11 cellular contexts compared by ENCODE assay signal in genomic region chr6:12348530-12349511, GRCh38. TPM values are rescaled to one million over a fixed set of nuclear protein-coding genes. Genes with fewer than 3 reads are reported as not detected.
DNase-seq lines count a peak whose midpoint lies in the region; ATAC-seq and TF ChIP-seq lines count a peak whose summit lies in the region.
"Had no signal": no experiment of that assay in that cellular context is flagged by ENCODE, and none has a peak within 500 bp of the region (broad histone marks: within the 10 kb centered on the region; RNA-seq: fewer than 3 reads in every experiment).

No MANE protein-coding gene starts in this region.

- H3K4me3 Mint-ChIP-seq in activated CD8-positive, alpha-beta memory T cell treated with anti-CD3 and anti-CD28 coated beads, Interleukin-2, amount 10 ng/mL, durations not matched to agents 7 days and 5 days, result no peak overlapping the region
- H3K4me3 Mint-ChIP-seq: activated CD8-positive, alpha-beta T cell treated with anti-CD3 and anti-CD28 coated beads for 36 hours had no signal

- H3K27ac Mint-ChIP-seq in activated CD8-positive, alpha-beta memory T cell treated with anti-CD3 and anti-CD28 coated beads, Interleukin-2, amount 10 ng/mL, durations not matched to agents 7 days and 5 days, result no peak overlapping the region
- H3K27ac Mint-ChIP-seq: activated CD8-positive, alpha-beta T cell treated with anti-CD3 and anti-CD28 coated beads for 36 hours had no signal

- CTCF ChIA-PET in activated CD8-positive, alpha-beta memory T cell treated with anti-CD3 and anti-CD28 coated beads, Interleukin-2, amount 10 ng/mL, durations not matched to agents 7 days and 5 days (lab: Charles Lee), result no interaction called here

- WGBS in psoas muscle, 3 donors, result 68 to 79% (median 77%) methylated on average over 6 of the region's 6 CpGs

- H3K4me1 Mint-ChIP-seq in activated CD8-positive, alpha-beta memory T cell treated with anti-CD3 and anti-CD28 coated beads, Interleukin-2, amount 10 ng/mL, durations not matched to agents 7 days and 5 days, result no peaks in the 10 kb centered on the region

- no peaks in the 10 kb centered on the region for H3K27me3 Mint-ChIP-seq in activated CD8-positive, alpha-beta memory T cell treated with anti-CD3 and anti-CD28 coated beads, Interleukin-2, amount 10 ng/mL, durations not matched to agents 7 days and 5 days

- H3K36me3 ChIP-seq in RWPE2 (ENCODE audit: low read depth), result no peaks in the 10 kb centered on the region
- H3K36me3 ChIP-seq in psoas muscle (ENCODE audit: insufficient read depth in 1 of 2, low read depth in 1 of 2), result no peaks in the 10 kb centered on the region

- DNase-seq in Daoy (ENCODE audit: low read depth) (peak; percentile 96), RWPE2 (ENCODE audit: low spot score) (peak; percentile 77), fibroblast of mammary gland (ENCODE audit: low read depth) (peak; percentile 65), retinal pigment epithelial cell (ENCODE audit: low read depth) (peak; percentile 62), psoas muscle (no peak), NCI-H146 (lab: John Stamatoyannopoulos, UW) (no peak)
- DNase-seq in activated CD8-positive, alpha-beta memory T cell treated with anti-CD3 and anti-CD28 coated beads, Interleukin-2, amount 10 ng/mL, durations not matched to agents 7 days and 5 days, result no peak
- DNase-seq: activated CD8-positive, alpha-beta T cell treated with anti-CD3 and anti-CD28 coated beads for 36 hours; caudate nucleus; NCI-H1105 treated with DMSO at 0.1 percent for 48 hours had no signal

- H3K9me3 Mint-ChIP-seq in activated CD8-positive, alpha-beta memory T cell treated with anti-CD3 and anti-CD28 coated beads, Interleukin-2, amount 10 ng/mL, durations not matched to agents 7 days and 5 days (ENCODE audit: low read depth), result peaks cover 2% of the 10 kb centered on the region

- TF ChIP-seq CTCF in RWPE2 (IDR thresholded peaks at IDR 0.05; ENCODE audit: poor library complexity, severe bottlenecking), result no peak
- no peak for TF ChIP-seq CTCF in fibroblast of mammary gland (conservative IDR thresholded peaks at IDR 0.05; ENCODE audit: control insufficient read depth, insufficient read depth, low read depth, low read length)
- TF ChIP-seq CTCF in retinal pigment epithelial cell (conservative IDR thresholded peaks at IDR 0.05; ENCODE audit: low read depth, low read length), result no peak
- no peak for TF ChIP-seq CTCF in psoas muscle (IDR thresholded peaks at IDR 0.05)

- no peaks in the 10 kb centered on the region for H3K36me3 Mint-ChIP-seq in activated CD8-positive, alpha-beta memory T cell treated with anti-CD3 and anti-CD28 coated beads, Interleukin-2, amount 10 ng/mL, durations not matched to agents 7 days and 5 days

- no peak overlapping the region for H3K4me3 ChIP-seq in RWPE2 (ENCODE audit: severe bottlenecking)
- no peak overlapping the region for H3K4me3 ChIP-seq in fibroblast of mammary gland (ENCODE audit: control insufficient read depth, low read depth, low read length)
- no peak overlapping the region for H3K4me3 ChIP-seq in retinal pigment epithelial cell (ENCODE audit: low read length)
- no peak overlapping the region for H3K4me3 ChIP-seq in psoas muscle

- H3K4me1 ChIP-seq in RWPE2 (ENCODE audit: insufficient read depth, poor library complexity, severe bottlenecking), result peaks cover 20% of the 10 kb centered on the region
- H3K4me1 ChIP-seq in psoas muscle, result no peaks in the 10 kb centered on the region

- ATAC-seq in RWPE2 (ENCODE audit: low read depth) (peak; percentile 99), HG03565 (IDR thresholded peaks at IDR 0.05; ENCODE audit: unreplicated experiment) (no peak), psoas muscle (no peak)
- no peak for ATAC-seq in activated CD8-positive, alpha-beta memory T cell treated with anti-CD3 and anti-CD28 coated beads, Interleukin-2, amount 10 ng/mL, durations not matched to agents 7 days and 5 days
- ATAC-seq: activated CD8-positive, alpha-beta T cell treated with anti-CD3 and anti-CD28 coated beads for 36 hours had no signal

- intact Hi-C loops in psoas muscle (cut with DNase I), result no loop called here

- H3K27ac ChIP-seq in RWPE2 (ENCODE audit: poor library complexity, severe bottlenecking) (peak overlapping the region; percentile 88), psoas muscle (no peak overlapping the region)

- no peaks in the 10 kb centered on the region for H3K27me3 ChIP-seq in RWPE2 (ENCODE audit: insufficient read depth, poor library complexity, severe bottlenecking)
- no peaks in the 10 kb centered on the region for H3K27me3 ChIP-seq in psoas muscle (ENCODE audit: insufficient read depth in 3 of 3, low read length in 2 of 3)

- H3K9me3 ChIP-seq in RWPE2 (ENCODE audit: severe bottlenecking) (no peaks in the 10 kb centered on the region), psoas muscle (no peaks in the 10 kb centered on the region)

RNA-seq across cellular contexts. Expression of gene EDN1, which starts 58.7 kb away (rescaled TPM):
- total RNA-seq in Daoy (2014; rRNA removed; shearing (Covaris generic)), result 30.2 and 36.6 TPM in 2 replicates
- not detected for total RNA-seq in activated CD8-positive, alpha-beta memory T cell treated with anti-CD3 and anti-CD28 coated beads, Interleukin-2, amount 10 ng/mL, durations not matched to agents 7 days and 5 days
- total RNA-seq in psoas muscle, result 1 to 10 TPM in 3 of 4 donors, under 1 TPM in 1; 0.90 to 3.7 (median 2.6) TPM
- polyA plus RNA-seq in psoas muscle, result 1 to 10 TPM in 2 of 3 donors, under 1 TPM in 1; 0.68 to 2.7 (median 1.9) TPM

Comparison
In these comparisons a context has a peak if more than half of its experiments do, and no peak if none do; other contexts are left out.
1. DNase-seq: peak in Daoy (single experiment), RWPE2 (single experiment), fibroblast of mammary gland (single experiment) and retinal pigment epithelial cell (single experiment); none in activated CD8-positive, alpha-beta memory T cell treated with anti-CD3 and anti-CD28 coated beads, Interleukin-2, amount 10 ng/mL, durations not matched to agents 7 days and 5 days (single experiment), psoas muscle (0 of 2) and NCI-H146 (single experiment).